ENCODE assay signal across 8 cellular contexts in the genomic region with DNA sequence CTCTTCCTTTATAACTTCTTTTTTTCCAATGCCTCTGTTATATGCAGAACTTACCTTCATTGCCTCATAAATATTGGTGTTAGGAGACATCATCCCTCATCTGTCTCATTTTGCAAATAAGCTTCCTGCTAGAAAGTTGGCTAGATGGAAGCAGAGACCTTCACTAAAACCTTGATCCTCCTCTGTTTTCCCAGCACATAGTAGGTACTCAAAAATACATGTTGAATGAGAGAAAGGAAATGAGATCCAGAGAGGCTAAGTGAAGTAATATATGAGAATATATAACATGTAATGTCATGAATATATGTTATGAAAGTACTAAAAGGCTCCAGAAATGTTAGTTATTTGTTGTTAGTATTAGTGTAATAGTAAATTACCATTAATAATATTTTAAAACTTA.
"Had no signal": no experiment of that assay in that cellular context is flagged by ENCODE, and none has a peak within 500 bp of the region (broad histone marks: within the 10 kb centered on the region; RNA-seq: fewer than 3 reads in every experiment).

No MANE protein-coding gene starts in this region.

- H3K4me3 ChIP-seq: GM12878 had no signal

- FAIRE-seq: G401.6, GM12878, GM12891, GM12892, GM18507, GM19239 had no signal

- DNase-seq: GDM1, GF-D8 had no signal

- ATAC-seq: GM12878 had no signal
